In the genomic region with DNA sequence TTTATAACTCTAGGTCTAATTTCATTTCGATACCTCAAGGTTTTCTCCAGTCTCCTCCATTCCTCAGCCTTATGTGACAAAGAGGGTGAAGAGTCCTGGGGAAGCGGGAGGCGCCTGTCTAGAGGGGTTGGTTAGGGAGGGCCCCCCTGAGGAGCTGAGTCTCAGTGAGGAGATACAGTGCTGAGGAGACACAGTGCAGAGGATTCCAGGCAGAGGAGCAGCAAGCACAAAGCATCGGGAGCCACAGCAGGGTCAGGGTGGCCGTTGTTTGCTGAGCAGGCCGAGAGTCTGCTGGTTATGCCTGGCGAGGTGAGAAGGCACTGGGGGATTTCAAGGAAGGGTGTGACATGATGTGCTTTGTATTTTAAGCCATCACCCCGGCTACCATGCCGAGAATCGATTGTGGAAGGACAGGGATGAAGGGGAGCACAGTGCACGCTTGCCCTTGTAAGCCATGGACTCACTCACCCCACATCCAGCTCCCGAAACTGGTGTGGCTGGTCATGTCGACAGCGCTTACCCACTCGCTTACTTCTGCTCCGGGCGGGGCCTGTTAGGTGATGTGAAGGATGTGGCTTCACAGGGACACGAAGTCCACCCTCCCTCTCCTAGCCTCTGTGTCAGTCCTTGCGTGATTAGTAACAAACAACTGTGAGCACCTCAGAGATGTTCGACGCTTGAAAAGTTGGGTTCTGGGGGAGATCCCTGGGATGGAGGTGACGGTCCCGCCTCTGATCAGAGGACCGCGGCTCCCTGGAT, we compare ENCODE assay signal across 20 cellular contexts. TPM values are rescaled to one million over a fixed set of nuclear protein-coding genes. Genes with fewer than 3 reads are reported as not detected.
DNase-seq lines count a peak whose midpoint lies in the region; ATAC-seq and TF ChIP-seq lines count a peak whose summit lies in the region.
"Had no signal": no experiment of that assay in that cellular context is flagged by ENCODE, and none has a peak within 500 bp of the region (broad histone marks: within the 10 kb centered on the region; RNA-seq: fewer than 3 reads in every experiment).

No MANE protein-coding gene starts in this region.

- no peaks in the 10 kb centered on the region for H3K36me3 Mint-ChIP-seq in activated CD8-positive, alpha-beta memory T cell treated with anti-CD3 and anti-CD28 coated beads, Interleukin-2, amount 10 ng/mL, durations not matched to agents 7 days and 5 days
- H3K36me3 Mint-ChIP-seq in endodermal cell (ENCODE audit: low read depth) (peaks cover 7% of the 10 kb centered on the region), neural progenitor cell (no peaks in the 10 kb centered on the region)
- H3K36me3 Mint-ChIP-seq: CD4-positive, CD25-positive, alpha-beta regulatory T cell; CD8-positive, alpha-beta T cell had no signal

- H3K36me3 ChIP-seq in WERI-Rb-1 (no peaks in the 10 kb centered on the region), endodermal cell (ENCODE audit: control insufficient read depth, insufficient read depth, low read length) (no peaks in the 10 kb centered on the region), neural progenitor cell (no peaks in the 10 kb centered on the region)
- H3K36me3 ChIP-seq: BLaER1 had no signal

- no peak overlapping the region for H2AFZ ChIP-seq in neural progenitor cell (replicated peaks)
- H2AFZ ChIP-seq: GM23338 had no signal

- H4K20me1 ChIP-seq in neural progenitor cell (ENCODE audit: low read depth), result no peaks in the 10 kb centered on the region
- H4K20me1 ChIP-seq: BLaER1 had no signal

- no peaks in the 10 kb centered on the region for H3K9me3 Mint-ChIP-seq in activated CD8-positive, alpha-beta memory T cell treated with anti-CD3 and anti-CD28 coated beads, Interleukin-2, amount 10 ng/mL, durations not matched to agents 7 days and 5 days (ENCODE audit: low read depth)
- H3K9me3 Mint-ChIP-seq in endodermal cell (peaks cover 26% of the 10 kb centered on the region), neural progenitor cell (peaks cover 9% of the 10 kb centered on the region)
- H3K9me3 Mint-ChIP-seq: CD4-positive, CD25-positive, alpha-beta regulatory T cell; CD8-positive, alpha-beta T cell had no signal

- H3K27ac ChIP-seq in WERI-Rb-1 (no peak overlapping the region), endodermal cell (ENCODE audit: low read depth, low read length) (no peak overlapping the region), neural progenitor cell (no peak overlapping the region)
- H3K27ac ChIP-seq: 22Rv1, BLaER1, C4-2B had no signal

- CTCF ChIA-PET in activated CD8-positive, alpha-beta memory T cell treated with anti-CD3 and anti-CD28 coated beads, Interleukin-2, amount 10 ng/mL, durations not matched to agents 7 days and 5 days (lab: Charles Lee), result no interaction called here

- H3K4me3 ChIP-seq in WERI-Rb-1 (ENCODE audit: low read depth, low read length) (no peak overlapping the region), endodermal cell (ENCODE audit: low read length) (no peak overlapping the region), neural progenitor cell (no peak overlapping the region)
- H3K4me3 ChIP-seq: BLaER1, GM23338 had no signal

- H3K27ac Mint-ChIP-seq in activated CD8-positive, alpha-beta memory T cell treated with anti-CD3 and anti-CD28 coated beads, Interleukin-2, amount 10 ng/mL, durations not matched to agents 7 days and 5 days, result no peak overlapping the region
- H3K27ac Mint-ChIP-seq in endodermal cell (no peak overlapping the region), neural progenitor cell (peak overlapping the region; percentile 53)
- H3K27ac Mint-ChIP-seq: B cell; CD4-positive, CD25-positive, alpha-beta regulatory T cell; CD8-positive, alpha-beta T cell; GM23338; H9 had no signal

- H3K4me1 ChIP-seq in endodermal cell (ENCODE audit: control insufficient read depth, insufficient read depth, low read length) (no peaks in the 10 kb centered on the region), neural progenitor cell (no peaks in the 10 kb centered on the region)
- H3K4me1 ChIP-seq: BLaER1 had no signal

- H3F3A ChIP-seq in neural progenitor cell (ENCODE audit: low read depth), result no peaks in the 10 kb centered on the region

- no peak overlapping the region for H3K4me2 ChIP-seq in neural progenitor cell
- H3K4me2 ChIP-seq: BLaER1, GM23338 had no signal

- H3K9ac ChIP-seq in endodermal cell (ENCODE audit: extremely low read depth, low read length, poor library complexity, severe bottlenecking) (no peak overlapping the region), neural progenitor cell (no peak overlapping the region)
- H3K9ac ChIP-seq: BLaER1 had no signal

- no peaks in the 10 kb centered on the region for H3K9me3 ChIP-seq in WERI-Rb-1 (ENCODE audit: severe bottlenecking)
- no peaks in the 10 kb centered on the region for H3K9me3 ChIP-seq in endodermal cell (ENCODE audit: control insufficient read depth, low read length)
- no peaks in the 10 kb centered on the region for H3K9me3 ChIP-seq in neural progenitor cell (ENCODE audit: low read depth)
- H3K9me3 ChIP-seq: BLaER1 had no signal

- no peaks in the 10 kb centered on the region for H3K4me1 Mint-ChIP-seq in activated CD8-positive, alpha-beta memory T cell treated with anti-CD3 and anti-CD28 coated beads, Interleukin-2, amount 10 ng/mL, durations not matched to agents 7 days and 5 days
- H3K4me1 Mint-ChIP-seq in endodermal cell (no peaks in the 10 kb centered on the region), neural progenitor cell (peaks cover 25% of the 10 kb centered on the region)
- H3K4me1 Mint-ChIP-seq: B cell had no signal

- 92 to 94% methylated on average over 9 to 25 of the region's 25 CpGs for WGBS in endodermal cell (ENCODE audit: insufficient coverage in 1 of 2, insufficient read length in 1 of 2), 2 experiments

- H3K27me3 ChIP-seq in WERI-Rb-1 (ENCODE audit: insufficient read depth, low read depth, severe bottlenecking), result no peaks in the 10 kb centered on the region
- H3K27me3 ChIP-seq in endodermal cell (ENCODE audit: control insufficient read depth, insufficient read depth, low read length, poor library complexity, severe bottlenecking), result no peaks in the 10 kb centered on the region
- no peaks in the 10 kb centered on the region for H3K27me3 ChIP-seq in neural progenitor cell
- H3K27me3 ChIP-seq: BLaER1 had no signal

- TF ChIP-seq CTCF in WERI-Rb-1 (IDR thresholded peaks at IDR 0.05; ENCODE audit: low read depth, low read length) (no peak), endodermal cell (conservative IDR thresholded peaks at IDR 0.05) (no peak), neural progenitor cell (IDR thresholded peaks at IDR 0.05) (no peak)

- no peaks in the 10 kb centered on the region for H3K79me2 ChIP-seq in neural progenitor cell (ENCODE audit: low read depth)

- no peak for ATAC-seq in activated CD8-positive, alpha-beta memory T cell treated with anti-CD3 and anti-CD28 coated beads, Interleukin-2, amount 10 ng/mL, durations not matched to agents 7 days and 5 days
- no peak for ATAC-seq in GM21619 (IDR thresholded peaks at IDR 0.05; ENCODE audit: unreplicated experiment)
- ATAC-seq: CD8-positive, alpha-beta T cell; GM23338; HCT116 had no signal

- peaks cover 26% of the 10 kb centered on the region for H3K27me3 Mint-ChIP-seq in activated CD8-positive, alpha-beta memory T cell treated with anti-CD3 and anti-CD28 coated beads, Interleukin-2, amount 10 ng/mL, durations not matched to agents 7 days and 5 days
- H3K27me3 Mint-ChIP-seq in endodermal cell (ENCODE audit: insufficient read depth) (peaks cover 5% of the 10 kb centered on the region), neural progenitor cell (ENCODE audit: insufficient read depth, low read depth) (peaks cover 8% of the 10 kb centered on the region)

- no peak overlapping the region for H3K4me3 Mint-ChIP-seq in activated CD8-positive, alpha-beta memory T cell treated with anti-CD3 and anti-CD28 coated beads, Interleukin-2, amount 10 ng/mL, durations not matched to agents 7 days and 5 days
- H3K4me3 Mint-ChIP-seq in endodermal cell, result no peak overlapping the region
- no peak overlapping the region for H3K4me3 Mint-ChIP-seq in neural progenitor cell
- H3K4me3 Mint-ChIP-seq: B cell; CD4-positive, CD25-positive, alpha-beta regulatory T cell; CD8-positive, alpha-beta T cell; GM23338; H9 had no signal

- DNase-seq in activated CD8-positive, alpha-beta memory T cell treated with anti-CD3 and anti-CD28 coated beads, Interleukin-2, amount 10 ng/mL, durations not matched to agents 7 days and 5 days, result peak; percentile 35
- no peak for DNase-seq in activated CD8-positive, alpha-beta memory T cell treated with anti-CD3 and anti-CD28 coated beads for 24 hours
- DNase-seq in WERI-Rb-1 (peak; percentile 6), endodermal cell (peak; percentile 30), neural progenitor cell (ENCODE audit: low spot score) (no peak), NCI-H2029 treated with DMSO at 0.1 percent for 48 hours (lab: John Stamatoyannopoulos, UW) (no peak), NCI-H510A treated with DMSO at 0.1 percent for 48 hours (lab: John Stamatoyannopoulos, UW) (no peak)
- DNase-seq: Caco-2; CD4-positive, CD25-positive, alpha-beta regulatory T cell; DMS153; DND-41; H9 had no signal

RNA-seq across cellular contexts. Expression of gene FAM50B, which starts 30.2 kb away (rescaled TPM):
- 10 to 100 TPM in 1 of 2 experiments, 1 to 10 TPM in 1; 8.8 to 10.6 TPM for total RNA-seq in activated CD8-positive, alpha-beta memory T cell treated with anti-CD3 and anti-CD28 coated beads, Interleukin-2, amount 10 ng/mL, durations not matched to agents 7 days and 5 days
- total RNA-seq in endodermal cell (1 to 10 TPM; 2.8 to 3.7 TPM), neural progenitor cell (ENCODE audit: low replicate concordance) (2.8 and 4.5 TPM in 2 replicates)
- 0.57 TPM for polyA plus RNA-seq in endodermal cell (2013, experiment 1 of 2)
- 0.50 TPM for polyA plus RNA-seq in endodermal cell (2013, experiment 2 of 2)
- total RNA-seq: Caco-2 had no signal

Comparison
In these comparisons a context has a peak if more than half of its experiments do, and no peak if none do; other contexts are left out.
1. DNase-seq: peak in activated CD8-positive, alpha-beta memory T cell treated with anti-CD3 and anti-CD28 coated beads, Interleukin-2, amount 10 ng/mL, durations not matched to agents 7 days and 5 days (single experiment), WERI-Rb-1 (single experiment) and endodermal cell (single experiment); none in activated CD8-positive, alpha-beta memory T cell treated with anti-CD3 and anti-CD28 coated beads for 24 hours (single experiment), neural progenitor cell (single experiment), NCI-H2029 treated with DMSO at 0.1 percent for 48 hours (single experiment) and NCI-H510A treated with DMSO at 0.1 percent for 48 hours (single experiment).